Comparison of ENCODE assay signal across 1 cellular context in the genomic region with DNA sequence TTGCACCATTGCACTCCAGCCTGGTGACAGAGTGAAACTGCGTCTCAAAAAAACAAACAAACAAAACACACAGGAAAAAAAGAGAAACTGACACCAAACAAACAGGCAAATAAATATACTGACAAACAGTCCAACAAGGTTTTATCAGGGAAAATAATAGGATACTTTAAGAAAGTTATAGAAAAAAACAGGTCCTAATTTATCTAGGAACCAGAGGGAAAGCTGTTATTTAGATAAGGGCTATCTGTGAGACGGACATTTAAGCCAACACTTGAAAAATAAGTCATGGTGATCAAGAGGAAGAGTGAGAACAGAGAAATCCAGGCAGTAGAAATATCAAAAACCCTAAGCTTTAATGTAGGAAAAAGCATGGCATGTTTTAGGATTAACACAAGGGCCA.
TF ChIP-seq lines count a peak whose summit lies in the region.

No MANE protein-coding gene starts in this region.

TF ChIP-seq in SK-N-SH treated with all-trans-retinoic acid at 6 μM for 48 hours, 23 proteins besides CTCF, POLR2A, EP300 and RAD21 (continued from another document):
- no peak for TF ChIP-seq CSRNP3 (CRISPR knock-in tag; IDR thresholded peaks at IDR 0.05)
- TF ChIP-seq OSR1 (CRISPR knock-in tag; IDR thresholded peaks at IDR 0.05) = no peak
- TF ChIP-seq RARB (CRISPR knock-in tag; IDR thresholded peaks at IDR 0.05) = no peak
